Comparison of ENCODE assay signal across 32 cellular contexts in the genomic region with DNA sequence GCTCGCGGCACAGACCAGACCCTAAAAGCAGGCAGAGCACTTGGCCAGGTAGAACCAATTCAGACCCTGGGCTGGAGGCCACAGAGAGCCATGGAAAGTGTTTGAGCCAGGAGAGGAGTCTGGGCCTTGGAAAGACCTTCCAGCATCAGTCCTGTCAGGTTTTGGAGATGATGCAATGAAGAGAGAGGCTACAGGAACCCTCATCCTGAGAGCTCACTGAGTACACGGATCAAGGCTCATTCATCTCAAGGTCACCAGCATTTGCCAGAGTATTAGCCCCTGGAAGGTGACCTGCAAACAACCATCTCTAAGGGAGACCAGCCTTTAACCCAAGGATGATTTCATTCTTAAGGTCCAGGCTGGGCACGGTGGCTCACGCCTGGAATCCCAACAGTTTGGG. TPM values are rescaled to one million over a fixed set of nuclear protein-coding genes. Genes with fewer than 3 reads are reported as not detected.
"Had no signal": no experiment of that assay in that cellular context is flagged by ENCODE, and none has a peak within 500 bp of the region (broad histone marks: within the 10 kb centered on the region; RNA-seq: fewer than 3 reads in every experiment).

No MANE protein-coding gene starts in this region.

- H3K4me1 ChIP-seq: ascending aorta had no signal

- FAIRE-seq: bronchial epithelial cell, TTC549 had no signal

- H3K27ac ChIP-seq: ascending aorta, cardiac muscle cell, WERI-Rb-1 had no signal

- H3K36me3 ChIP-seq: ascending aorta, cardiac muscle cell, WERI-Rb-1 had no signal

- H3K4me3 ChIP-seq: ascending aorta, cardiac muscle cell had no signal

- DNase-seq: activated B cell treated with CpG ODN at 0.5 μM for 24 hours; activated CD4-positive, alpha-beta memory T cell treated with anti-CD3 and anti-CD28 coated beads, Interleukin-2, amount 10 ng/mL, durations not matched to agents 7 days and 5 days; activated CD4-positive, alpha-beta T cell treated with anti-CD3 and anti-CD28 coated beads for 48 hours; activated CD4-positive, alpha-beta T cell treated with anti-CD3 and anti-CD28 coated beads, Interleukin-2, amount 10 ng/mL, durations not matched to agents 7 days and 5 days; activated CD4-positive, alpha-beta T cell treated with anti-CD3 and anti-CD28 coated beads, Interleukin-2, amount 50 U/mL, for 48 hours; activated CD4-positive, CD25-positive, alpha-beta regulatory T cell treated with anti-CD3 and anti-CD28 coated beads, Interleukin-2, amount 50 U/mL, for 72 hours; activated CD8-positive, alpha-beta memory T cell treated with anti-CD3 and anti-CD28 coated beads for 24 hours; activated CD8-positive, alpha-beta memory T cell treated with anti-CD3 and anti-CD28 coated beads, Interleukin-2, amount 10 ng/mL, durations not matched to agents 7 days and 5 days; activated CD8-positive, alpha-beta memory T cell treated with anti-CD3 and anti-CD28 coated beads, Interleukin-2, amount 50 U/mL, for 48 hours; activated CD8-positive, alpha-beta T cell treated with anti-CD3 and anti-CD28 coated beads, Interleukin-2, amount 10 ng/mL, durations not matched to agents 7 days and 5 days; activated gamma-delta T cell; activated naive CD4-positive, alpha-beta T cell treated with anti-CD3 and anti-CD28 coated beads, Interleukin-2, amount 10 ng/mL, durations not matched to agents 7 days and 5 days; activated naive CD4-positive, alpha-beta T cell treated with Interleukin-2 at 50 U/mL for 16 hours; activated naive CD8-positive, alpha-beta T cell treated with anti-CD3 and anti-CD28 coated beads, Interleukin-2, amount 10 ng/mL, durations not matched to agents 7 days and 5 days; activated naive CD8-positive, alpha-beta T cell treated with anti-CD3 and anti-CD28 coated beads, Interleukin-2, amount 50 U/mL, for 24 hours; activated T-cell treated with anti-CD3 and anti-CD28 coated beads, Interleukin-2, amount 50 U/mL, for 24 hours; activated T-cell treated with anti-CD3 and anti-CD28 coated beads, Interleukin-2, amount 50 U/mL, for 48 hours; amygdala; anterior cingulate cortex; caudate nucleus; cerebellar nuclear complex; SW 1271; T-helper 1 cell; T-helper 2 cell; T-helper 9 cell; WERI-Rb-1 had no signal

- H3K9me3 ChIP-seq: ascending aorta had no signal

- H3K27me3 ChIP-seq: ascending aorta had no signal

RNA-seq across cellular contexts. Expression of a gene that starts 27.8 kb away (rescaled TPM):
- total RNA-seq: activated B cell treated with CpG ODN at 0.5 μM for 24 hours; activated CD4-positive, alpha-beta memory T cell treated with anti-CD3 and anti-CD28 coated beads, Interleukin-2, amount 10 ng/mL, durations not matched to agents 7 days and 5 days; activated CD4-positive, alpha-beta T cell treated with anti-CD3 and anti-CD28 coated beads, Interleukin-2, amount 10 ng/mL, durations not matched to agents 7 days and 5 days; activated CD8-positive, alpha-beta memory T cell treated with anti-CD3 and anti-CD28 coated beads, Interleukin-2, amount 10 ng/mL, durations not matched to agents 7 days and 5 days; activated CD8-positive, alpha-beta T cell treated with anti-CD3 and anti-CD28 coated beads, Interleukin-2, amount 10 ng/mL, durations not matched to agents 7 days and 5 days; activated naive CD8-positive, alpha-beta T cell treated with anti-CD3 and anti-CD28 coated beads, Interleukin-2, amount 10 ng/mL, durations not matched to agents 7 days and 5 days; activated T-helper 2 cell treated with anti-CD3 and anti-CD28 coated beads, Interferon-gamma antibody, Interleukin-2, Interleukin-4, amounts not matched to agents 10 μg/mL and 5 μg/mL and 100 μg/mL, durations not matched to agents 14 hours and 24 hours and 36 hours; ascending aorta; bronchial epithelial cell; cardiac muscle cell had no signal
- polyA plus RNA-seq: adipose tissue, cardiac muscle cell had no signal

RNA-seq across cellular contexts. Expression of a gene that starts 55.5 kb away (rescaled TPM):
- total RNA-seq: activated B cell treated with CpG ODN at 0.5 μM for 24 hours; activated CD4-positive, alpha-beta memory T cell treated with anti-CD3 and anti-CD28 coated beads, Interleukin-2, amount 10 ng/mL, durations not matched to agents 7 days and 5 days; activated CD4-positive, alpha-beta T cell treated with anti-CD3 and anti-CD28 coated beads, Interleukin-2, amount 10 ng/mL, durations not matched to agents 7 days and 5 days; activated CD8-positive, alpha-beta memory T cell treated with anti-CD3 and anti-CD28 coated beads, Interleukin-2, amount 10 ng/mL, durations not matched to agents 7 days and 5 days; activated CD8-positive, alpha-beta T cell treated with anti-CD3 and anti-CD28 coated beads, Interleukin-2, amount 10 ng/mL, durations not matched to agents 7 days and 5 days; activated naive CD8-positive, alpha-beta T cell treated with anti-CD3 and anti-CD28 coated beads, Interleukin-2, amount 10 ng/mL, durations not matched to agents 7 days and 5 days; activated T-helper 2 cell treated with anti-CD3 and anti-CD28 coated beads, Interferon-gamma antibody, Interleukin-2, Interleukin-4, amounts not matched to agents 10 μg/mL and 5 μg/mL and 100 μg/mL, durations not matched to agents 14 hours and 24 hours and 36 hours had no signal
